In the genomic region with DNA sequence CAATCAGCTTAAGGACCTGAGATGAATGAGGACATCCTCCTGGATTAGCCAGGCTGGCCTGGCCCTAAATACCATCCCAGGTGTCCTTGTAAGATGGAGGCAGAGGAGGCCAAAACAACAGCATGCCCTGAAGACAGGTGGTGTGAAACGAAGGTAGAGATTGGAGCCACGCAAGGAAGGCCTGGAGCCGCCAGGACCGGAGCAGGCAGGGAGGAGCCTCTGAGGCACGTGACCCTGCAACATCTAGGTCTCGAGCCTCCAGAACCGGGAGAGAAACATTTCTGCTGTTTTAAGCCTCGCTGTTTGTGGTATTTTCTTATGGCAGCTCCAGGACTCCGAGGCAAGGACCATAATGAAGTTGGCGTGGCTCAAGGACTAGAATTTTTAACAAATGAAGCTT, we compare ENCODE assay signal across 12 cellular contexts. TPM values are rescaled to one million over a fixed set of nuclear protein-coding genes. Genes with fewer than 3 reads are reported as not detected.
"Had no signal": no experiment of that assay in that cellular context is flagged by ENCODE, and none has a peak within 500 bp of the region (broad histone marks: within the 10 kb centered on the region; RNA-seq: fewer than 3 reads in every experiment).

No MANE protein-coding gene starts in this region.

- H3K27me3 Mint-ChIP-seq: activated CD4-positive, alpha-beta T cell treated with anti-CD3 and anti-CD28 coated beads, Interleukin-2, amount 10 ng/mL, durations not matched to agents 24 days and 14 days; activated naive CD4-positive, alpha-beta T cell treated with anti-CD3 and anti-CD28 coated beads, Interleukin-2, amount 10 ng/mL, durations not matched to agents 7 days and 5 days had no signal

- H3K27ac Mint-ChIP-seq: activated CD4-positive, alpha-beta T cell treated with anti-CD3 and anti-CD28 coated beads, Interleukin-2, amount 10 ng/mL, durations not matched to agents 24 days and 14 days; activated CD8-positive, alpha-beta T cell treated with anti-CD3 and anti-CD28 coated beads, Interleukin-2, amount 10 ng/mL, durations not matched to agents 7 days and 5 days; activated naive CD4-positive, alpha-beta T cell treated with anti-CD3 and anti-CD28 coated beads, Interleukin-2, amount 10 ng/mL, durations not matched to agents 7 days and 5 days; stimulated activated memory B cell treated with anti-CD40 and anti-IgM and Interleukin-4, amounts not matched to agents 10 μg/mL and 1 μg/mL and 100 μg/mL, for 72 hours had no signal

- H3K4me3 Mint-ChIP-seq: activated CD4-positive, alpha-beta T cell treated with anti-CD3 and anti-CD28 coated beads, Interleukin-2, amount 10 ng/mL, durations not matched to agents 24 days and 14 days; activated CD8-positive, alpha-beta T cell treated with anti-CD3 and anti-CD28 coated beads, Interleukin-2, amount 10 ng/mL, durations not matched to agents 7 days and 5 days; activated naive CD4-positive, alpha-beta T cell treated with anti-CD3 and anti-CD28 coated beads, Interleukin-2, amount 10 ng/mL, durations not matched to agents 7 days and 5 days; neural crest cell; stimulated activated memory B cell treated with anti-CD40 and anti-IgM and Interleukin-4, amounts not matched to agents 10 μg/mL and 1 μg/mL and 100 μg/mL, for 72 hours had no signal

- DNase-seq: activated CD4-positive, alpha-beta T cell treated with anti-CD3 and anti-CD28 coated beads, Interleukin-2, amount 10 ng/mL, durations not matched to agents 24 days and 14 days; activated CD8-positive, alpha-beta T cell treated with anti-CD3 and anti-CD28 coated beads, Interleukin-2, amount 10 ng/mL, durations not matched to agents 7 days and 5 days; mesenchymal stem cell; stimulated activated CD4-positive, alpha-beta T cell treated with anti-CD3 and anti-CD28 coated beads, Interleukin-2, amount 100 ng/mL, for 48 hours had no signal

- H3K27ac ChIP-seq: dorsolateral prefrontal cortex, gastroesophageal sphincter, left ventricle myocardium inferior, pancreas, tibial nerve had no signal

- H3K27me3 ChIP-seq: gastroesophageal sphincter, pancreas, tibial nerve had no signal

- H3K4me1 Mint-ChIP-seq: activated CD4-positive, alpha-beta T cell treated with anti-CD3 and anti-CD28 coated beads, Interleukin-2, amount 10 ng/mL, durations not matched to agents 24 days and 14 days; activated naive CD4-positive, alpha-beta T cell treated with anti-CD3 and anti-CD28 coated beads, Interleukin-2, amount 10 ng/mL, durations not matched to agents 7 days and 5 days; stimulated activated memory B cell treated with anti-CD40 and anti-IgM and Interleukin-4, amounts not matched to agents 10 μg/mL and 1 μg/mL and 100 μg/mL, for 72 hours had no signal

- H3K4me1 ChIP-seq: gastroesophageal sphincter, left ventricle myocardium inferior, pancreas had no signal

- H3K36me3 Mint-ChIP-seq: activated naive CD4-positive, alpha-beta T cell treated with anti-CD3 and anti-CD28 coated beads, Interleukin-2, amount 10 ng/mL, durations not matched to agents 7 days and 5 days; stimulated activated memory B cell treated with anti-CD40 and anti-IgM and Interleukin-4, amounts not matched to agents 10 μg/mL and 1 μg/mL and 100 μg/mL, for 72 hours had no signal

- H3K9me3 ChIP-seq: gastroesophageal sphincter, left ventricle myocardium inferior, pancreas, tibial nerve had no signal

- H3K9me3 Mint-ChIP-seq: activated CD4-positive, alpha-beta T cell treated with anti-CD3 and anti-CD28 coated beads, Interleukin-2, amount 10 ng/mL, durations not matched to agents 24 days and 14 days; activated naive CD4-positive, alpha-beta T cell treated with anti-CD3 and anti-CD28 coated beads, Interleukin-2, amount 10 ng/mL, durations not matched to agents 7 days and 5 days; neural crest cell; stimulated activated memory B cell treated with anti-CD40 and anti-IgM and Interleukin-4, amounts not matched to agents 10 μg/mL and 1 μg/mL and 100 μg/mL, for 72 hours had no signal

RNA-seq across cellular contexts. Expression of a gene that starts 9.7 kb away (rescaled TPM):
- total RNA-seq: activated CD4-positive, alpha-beta T cell treated with anti-CD3 and anti-CD28 coated beads, Interleukin-2, amount 10 ng/mL, durations not matched to agents 24 days and 14 days had no signal
